8 cellular contexts compared by ENCODE assay signal in genomic region chr11:76209956-76210885, GRCh38. TPM values are rescaled to one million over a fixed set of nuclear protein-coding genes. Genes with fewer than 3 reads are reported as not detected.
DNase-seq lines count a peak whose midpoint lies in the region; ATAC-seq lines count a peak whose summit lies in the region.

No MANE protein-coding gene starts in this region.

- H3K27ac Mint-ChIP-seq in T-cell = no peak overlapping the region

- no peaks in the 10 kb centered on the region for H3K36me3 ChIP-seq in mesendoderm (ENCODE audit: control insufficient read depth, insufficient read depth, low read length)

- no peak overlapping the region for H3K18ac ChIP-seq in mesendoderm (ENCODE audit: low read length)

- ATAC-seq in T-cell (replicated peaks in 1 of 4) (peak in 3 of 4 experiments; percentile 14 to 40 (median 30)), HG02840 (IDR thresholded peaks at IDR 0.05; ENCODE audit: low FRiP score, unreplicated experiment) (no peak)

- H3K4ac ChIP-seq in mesendoderm (ENCODE audit: low read depth, low read length) = no peak overlapping the region

- H3K4me1 ChIP-seq in mesendoderm (ENCODE audit: control insufficient read depth, low read depth, low read length) = peaks cover 4% of the 10 kb centered on the region

- H3K4me2 ChIP-seq in mesendoderm (ENCODE audit: low read length) = peak overlapping the region; percentile 42

- no peak overlapping the region for H3K27ac ChIP-seq in mesendoderm (ENCODE audit: low read depth, low read length)

- DNase-seq in CD1c-positive myeloid dendritic cell (ENCODE audit: extremely low spot score) = peak; percentile 31
- peak; percentile 67 for DNase-seq in HT-29 (ENCODE audit: low spot score)
- DNase-seq in T-cell = peak in 9 of 34 experiments; percentile 25 to 47 (median 36)
- DNase-seq in effector CD4-positive, alpha-beta T cell = peak; percentile 11
- DNase-seq in mesendoderm = peak; percentile 38
- DNase-seq in ureter (ENCODE audit: low spot score) = peak; percentile 71
- no peak for DNase-seq in NCI-H2171 treated with DMSO at 0.1 percent for 48 hours (lab: John Stamatoyannopoulos, UW)

- H3K27me3 Mint-ChIP-seq in T-cell = peaks cover 12 to 31% of the 10 kb centered on the region in 2 donors

- H3K4me1 Mint-ChIP-seq in T-cell = peaks cover 17 to 26% (median 19%) of the 10 kb centered on the region in 3 donors

- H2BK120ac ChIP-seq in mesendoderm (ENCODE audit: low read depth, low read length) = no peak overlapping the region

- no peaks in the 10 kb centered on the region for H3K79me1 ChIP-seq in mesendoderm (ENCODE audit: low read length)

- peak overlapping the region; percentile 19 for H3K9ac ChIP-seq in mesendoderm (ENCODE audit: low read length)

- peaks cover 47% of the 10 kb centered on the region for H3K27me3 ChIP-seq in mesendoderm (ENCODE audit: insufficient read depth, low read length, poor library complexity)

- H3K36me3 Mint-ChIP-seq in T-cell = no peaks in the 10 kb centered on the region

- no peak overlapping the region for H4K5ac ChIP-seq in mesendoderm (ENCODE audit: low read length)

- H2AK5ac ChIP-seq in mesendoderm (ENCODE audit: low read length) = no peak overlapping the region

- no peak overlapping the region for H2BK15ac ChIP-seq in mesendoderm (replicated peaks; ENCODE audit: low read depth)

- H3K4me3 ChIP-seq in mesendoderm (ENCODE audit: low read length) = no peak overlapping the region

- peak overlapping the region; percentile 56 for H3K56ac ChIP-seq in mesendoderm (ENCODE audit: low read length)

- no peaks in the 10 kb centered on the region for H3K79me2 ChIP-seq in mesendoderm (ENCODE audit: control insufficient read depth, insufficient read depth, low read length)

- no peak overlapping the region for H2BK5ac ChIP-seq in mesendoderm (ENCODE audit: low read length)

- peak overlapping the region; percentile 55 to 81 (median 65) for H3K4me3 Mint-ChIP-seq in T-cell

- WGBS in mesendoderm (ENCODE audit: extremely low coverage, insufficient coverage, low lambda C conversion rate) = no CpG with 5 or more reads among the region's 107 CpGs

- no peak overlapping the region for H4K8ac ChIP-seq in mesendoderm (ENCODE audit: low read depth, low read length)

- CTCF ChIA-PET in T-cell (lab: Charles Lee) = interaction anchor here in 1 of 2 donors (0.6 to 0.8 kb wide), 2 partner anchors 24 to 102 kb away, joined by 3 read pairs; no protein-coding TSS in a partner anchor

- POLR2A ChIA-PET in T-cell (lab: Charles Lee) = interaction anchor here in 1 of 2 donors (1.6 kb wide), 1 partner anchor 24 kb away, joined by 4 read pairs; no protein-coding TSS in a partner anchor

- H3K23ac ChIP-seq in mesendoderm (ENCODE audit: low read length) = no peak overlapping the region

- H3K9me3 Mint-ChIP-seq in T-cell = no peaks in the 10 kb centered on the region

RNA-seq across cellular contexts. Expression of gene WNT11, which starts 3.9 kb away (rescaled TPM):
- total RNA-seq in HT-29 (2014; rRNA removed; shearing (Covaris generic)) = 67.7 and 78.8 TPM in 2 replicates
- total RNA-seq in T-cell (1 to 10 TPM in 1 of 5 donors, under 1 TPM in 3, not detected in 1; 0.47 to 1.3 (median 0.89) TPM), ureter (1.7 TPM)
- 0.14 TPM for polyA plus RNA-seq in mesendoderm (2013, experiment 1 of 2)
- polyA plus RNA-seq in mesendoderm (2013, experiment 2 of 2) = 0.20 TPM

Comparison
In these comparisons a context has a peak if more than half of its experiments do, and no peak if none do; other contexts are left out.
1. RNA of gene WNT11, which starts 3.9 kb away (total RNA-seq): 67.7 to 78.8 TPM in HT-29; 1.7 TPM in ureter (single experiment) and 0.47 to 1.3 TPM in T-cell; every median in the first group is over 10 times any median in the second.